In genomic region chr10:62084434-62084833, GRCh38 we compare ENCODE assay signal across 9 cellular contexts.
A peak's percentile ranks its signal among the peaks of the same experiment; 100 is the strongest.
DNase-seq lines count a peak whose midpoint lies in the region; ATAC-seq, FAIRE-seq and TF ChIP-seq lines count a peak whose summit lies in the region.
"Had no signal": no experiment of that assay in that cellular context is flagged by ENCODE, and none has a peak within 500 bp of the region (broad histone marks: within the 10 kb centered on the region; RNA-seq: fewer than 3 reads in every experiment).

No MANE protein-coding gene starts in this region.

- intact Hi-C loops in A673 (cut with micrococcal nuclease; ENCODE audit: unreplicated experiment), result no loop called here

- no peak overlapping the region for H3K4me3 Mint-ChIP-seq in IgD-negative memory B cell

- H3K9me3 Mint-ChIP-seq in IgD-negative memory B cell, result peaks cover 0 to 2% (median 0%) of the 10 kb centered on the region in 3 donors

- DNase-seq in A673 (ENCODE audit: low spot score), result no peak
- no peak for DNase-seq in osteoblast (ENCODE audit: insufficient read length, low spot score, missing footprints)
- DNase-seq in RKO (ENCODE audit: low spot score), result no peak
- no peak for DNase-seq in UCSD-AML1 (lab: John Stamatoyannopoulos, UW; ENCODE audit: unreplicated experiment)

- H3K36me3 Mint-ChIP-seq in IgD-negative memory B cell, result peaks cover 16% of the 10 kb centered on the region

- H3K36me3 ChIP-seq in A673 (ENCODE audit: insufficient read depth, low read length, poor library complexity, severe bottlenecking), result peaks cover 24% of the 10 kb centered on the region
- H3K36me3 ChIP-seq in osteoblast (ENCODE audit: insufficient read depth, low read length), result peaks cover 51% of the 10 kb centered on the region

- CTCF ChIA-PET in A673 (lab: Charles Lee), result no interaction called here

- TF ChIP-seq CTCF in A673 (conservative IDR thresholded peaks at IDR 0.05; ENCODE audit: low read depth, low read length), result no peak
- no peak for TF ChIP-seq CTCF in osteoblast (IDR thresholded peaks at IDR 0.05; ENCODE audit: extremely low read depth, low read depth, low read length)

- no peaks in the 10 kb centered on the region for H4K20me1 ChIP-seq in osteoblast (ENCODE audit: insufficient read depth, low read length)

- peak overlapping the region; percentile 18 for H3K4me2 ChIP-seq in osteoblast (ENCODE audit: insufficient read depth, low read length)

- peak overlapping the region; percentile 95 for H3K27ac ChIP-seq in A673 (ENCODE audit: low read depth, low read length, poor library complexity, severe bottlenecking)
- peak overlapping the region; percentile 90 for H3K27ac ChIP-seq in osteoblast (ENCODE audit: low read depth, low read length)

- H3K4me1 Mint-ChIP-seq in IgD-negative memory B cell, result peaks cover 52 to 54% (median 53%) of the 10 kb centered on the region in 3 donors

- H2AFZ ChIP-seq in osteoblast (ENCODE audit: low read length), result no peak overlapping the region

- POLR2A ChIA-PET in A673 (lab: Charles Lee; ENCODE audit: low non-redundant PET), result interaction anchor here (0.5 kb wide), 1 partner anchor 617 kb away, joined by 5 read pairs; no protein-coding TSS in a partner anchor

- H3K27me3 ChIP-seq in A673 (replicated peaks; ENCODE audit: insufficient read depth, low read depth, low read length, poor library complexity) (no peaks in the 10 kb centered on the region), osteoblast (ENCODE audit: insufficient read depth, low read length) (no peaks in the 10 kb centered on the region)

- H3K4me1 ChIP-seq in A673 (ENCODE audit: insufficient read depth, low read length, poor library complexity, severe bottlenecking), result peaks cover 72% of the 10 kb centered on the region
- H3K4me1 ChIP-seq in osteoblast (ENCODE audit: insufficient read depth, low read length), result peaks cover 63% of the 10 kb centered on the region

- BruUV-seq in A673 (replicated peaks; lab: Mats Ljungman, UMichigan), result no TSS peak

- peak; percentile 50 for FAIRE-seq in endometrium (lab: Jason Lieb, UNC)
- FAIRE-seq: GM12892 had no signal

- ATAC-seq in HG02840 (IDR thresholded peaks at IDR 0.05; ENCODE audit: low FRiP score, unreplicated experiment) (no peak), HG02642 (IDR thresholded peaks at IDR 0.05; ENCODE audit: poor library complexity, unreplicated experiment) (no peak)

- no peaks in the 10 kb centered on the region for H3K27me3 Mint-ChIP-seq in IgD-negative memory B cell

- no peak overlapping the region for H3K4me3 ChIP-seq in A673 (ENCODE audit: low read depth, low read length, poor library complexity, severe bottlenecking)
- no peak overlapping the region for H3K4me3 ChIP-seq in osteoblast (ENCODE audit: insufficient read depth, low read length)

- peaks cover 39% of the 10 kb centered on the region for H3K79me2 ChIP-seq in osteoblast (ENCODE audit: insufficient read depth, low read length)

- peak overlapping the region in 2 of 3 donors; percentile 24 to 71 for H3K27ac Mint-ChIP-seq in IgD-negative memory B cell

- H3K9me3 ChIP-seq in A673 (ENCODE audit: low read depth, low read length, poor library complexity, severe bottlenecking) (no peaks in the 10 kb centered on the region), osteoblast (ENCODE audit: low read depth, low read length) (no peaks in the 10 kb centered on the region)
